ENCODE assay signal across 20 cellular contexts in genomic region chr1:2428490-2428889, GRCh38. TPM values are rescaled to one million over a fixed set of nuclear protein-coding genes. Genes with fewer than 3 reads are reported as not detected.
"Had no signal": no experiment of that assay in that cellular context is flagged by ENCODE, and none has a peak within 500 bp of the region (broad histone marks: within the 10 kb centered on the region; RNA-seq: fewer than 3 reads in every experiment).

No MANE protein-coding gene starts in this region.

- H3K4me3 Mint-ChIP-seq: activated CD8-positive, alpha-beta T cell treated with anti-CD3 and anti-CD28 coated beads, Interleukin-2, amount 10 ng/mL, durations not matched to agents 7 days and 5 days; brain; immature natural killer cell; natural killer cell had no signal

- H3K36me3 ChIP-seq: left lung, upper lobe of right lung had no signal

- H3K4me1 ChIP-seq: left lung, upper lobe of right lung had no signal

- DNase-seq: activated CD4-positive, alpha-beta T cell treated with anti-CD3 and anti-CD28 coated beads for 1 hour; activated CD4-positive, alpha-beta T cell treated with anti-CD3 and anti-CD28 coated beads, Interleukin-2, amount 50 U/mL, for 1 hour; activated CD8-positive, alpha-beta T cell treated with anti-CD3 and anti-CD28 coated beads, Interleukin-2, amount 10 ng/mL, durations not matched to agents 7 days and 5 days; aorta; central memory CD4-positive, alpha-beta T cell; effector memory CD4-positive, alpha-beta T cell; foreskin fibroblast; immature natural killer cell; kidney glomerular epithelial cell; left lung; midbrain; natural killer cell; stimulated activated CD4-positive, alpha-beta T cell treated with anti-CD3 and anti-CD28 coated beads, Interleukin-4, amount 100 ng/mL, for 24 hours; stimulated activated naive CD4-positive, alpha-beta T cell treated with Interleukin-2 at 50 U/mL for 16 hours; upper lobe of right lung had no signal

- H3K4me3 ChIP-seq: hepatocyte, left lung, lung, upper lobe of right lung had no signal

- H3K9me3 ChIP-seq: upper lobe of right lung had no signal

- H3K27ac Mint-ChIP-seq: activated CD8-positive, alpha-beta T cell treated with anti-CD3 and anti-CD28 coated beads, Interleukin-2, amount 10 ng/mL, durations not matched to agents 7 days and 5 days; immature natural killer cell; natural killer cell; progenitor cell of endocrine pancreas had no signal

- ATAC-seq: activated CD8-positive, alpha-beta T cell treated with anti-CD3 and anti-CD28 coated beads, Interleukin-2, amount 10 ng/mL, durations not matched to agents 7 days and 5 days; activated naive CD4-positive, alpha-beta T cell treated with anti-CD3 and anti-CD28 coated beads, Interleukin-2, amount 50 U/mL, for 72 hours; left lung; natural killer cell; upper lobe of right lung had no signal

- H3K4me2 ChIP-seq: hepatocyte had no signal

- H3K9me3 Mint-ChIP-seq: natural killer cell had no signal

- H3K27me3 Mint-ChIP-seq: brain had no signal

- H3K27ac ChIP-seq: hepatocyte, left lung, upper lobe of right lung had no signal

- H3K4me1 Mint-ChIP-seq: immature natural killer cell had no signal

- H3K36me3 Mint-ChIP-seq: brain, immature natural killer cell, natural killer cell had no signal

RNA-seq across cellular contexts. Expression of gene PLCH2, which starts 47.6 kb away (rescaled TPM):
- total RNA-seq: progenitor cell of endocrine pancreas had no signal
